In the genomic region with DNA sequence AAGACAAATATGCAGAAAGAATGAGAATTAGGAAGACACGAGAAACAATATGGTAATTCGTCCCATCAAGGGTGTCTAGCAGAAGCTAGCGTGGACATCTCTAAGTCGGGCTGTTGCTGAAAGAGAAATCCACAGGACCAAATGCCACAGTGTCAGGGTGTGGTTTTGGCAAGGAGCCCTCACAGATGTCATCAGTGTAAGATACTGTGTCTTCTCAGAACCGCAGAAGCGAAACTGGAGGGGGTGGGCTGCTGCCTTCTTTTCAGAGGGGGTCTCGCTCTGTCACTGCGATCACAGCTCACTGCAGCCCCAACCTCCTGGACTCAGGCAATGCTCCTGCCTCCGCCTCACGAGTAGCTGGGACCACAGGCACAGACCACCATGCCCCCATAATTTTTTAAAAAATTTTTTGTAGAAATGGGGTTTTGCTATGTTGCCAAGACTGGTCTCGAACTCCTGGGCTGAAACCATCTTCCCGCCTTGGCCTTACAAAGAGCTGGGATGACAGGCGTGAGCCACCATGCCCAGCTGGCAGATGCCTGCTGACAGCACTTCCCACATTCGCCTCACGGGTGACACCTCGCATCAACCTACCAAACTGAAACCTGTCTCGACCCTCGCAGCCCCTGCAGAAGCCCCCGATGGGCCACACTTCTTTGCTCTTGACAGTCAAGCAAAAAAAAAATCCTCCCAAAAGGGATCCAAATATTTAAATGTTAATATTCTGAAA, we compare ENCODE assay signal across 9 cellular contexts. TPM values are rescaled to one million over a fixed set of nuclear protein-coding genes. Genes with fewer than 3 reads are reported as not detected.
DNase-seq lines count a peak whose midpoint lies in the region; ATAC-seq lines count a peak whose summit lies in the region.
"Had no signal": no experiment of that assay in that cellular context is flagged by ENCODE, and none has a peak within 500 bp of the region (broad histone marks: within the 10 kb centered on the region; RNA-seq: fewer than 3 reads in every experiment).

No MANE protein-coding gene starts in this region.

- peak overlapping the region in 2 of 7 experiments; percentile 8 to 14 for H3K4me3 ChIP-seq in skin epidermis

- H3K9me3 Mint-ChIP-seq in activated CD8-positive, alpha-beta T cell treated with anti-CD3 and anti-CD28 coated beads, Interleukin-2, amount 10 ng/mL, durations not matched to agents 7 days and 5 days (ENCODE audit: insufficient read depth): no peaks in the 10 kb centered on the region
- no peaks in the 10 kb centered on the region for H3K9me3 Mint-ChIP-seq in activated T-helper 1 cell treated with anti-CD3 and anti-CD28 coated beads, Interleukin-12 subunit alpha, Interleukin-12 subunit beta, Interleukin-2, Interleukin-4 antibody, amounts not matched to agents 30 ng/mL and 10 ng/mL and 1 ng/mL, durations not matched to agents 14 hours and 24 hours and 36 hours

- H3K27ac Mint-ChIP-seq in activated CD8-positive, alpha-beta T cell treated with anti-CD3 and anti-CD28 coated beads, Interleukin-2, amount 10 ng/mL, durations not matched to agents 7 days and 5 days: peak overlapping the region; percentile 71
- H3K27ac Mint-ChIP-seq in activated T-helper 1 cell treated with anti-CD3 and anti-CD28 coated beads, Interleukin-12 subunit alpha, Interleukin-12 subunit beta, Interleukin-2, Interleukin-4 antibody, amounts not matched to agents 30 ng/mL and 10 ng/mL and 1 ng/mL, durations not matched to agents 14 hours and 24 hours and 36 hours: no peak overlapping the region

- peak overlapping the region in 18 of 21 experiments; percentile 2 to 84 (median 67) for H3K27ac ChIP-seq in skin epidermis
- H3K27ac ChIP-seq: foreskin keratinocyte had no signal

- CTCF ChIA-PET in activated CD8-positive, alpha-beta T cell treated with anti-CD3 and anti-CD28 coated beads, Interleukin-2, amount 10 ng/mL, durations not matched to agents 7 days and 5 days (lab: Charles Lee): interaction anchor here (0.6 to 2.2 kb wide), 14 partner anchors 9 to 563 kb away, joined by 3 to 14 read pairs (median 4); a partner anchor contains a TSS

- no peak for ATAC-seq in activated CD8-positive, alpha-beta T cell treated with anti-CD3 and anti-CD28 coated beads, Interleukin-2, amount 10 ng/mL, durations not matched to agents 7 days and 5 days
- ATAC-seq in left cardiac atrium: peak; percentile 4 to 19
- no peak for ATAC-seq in GM18868 (IDR thresholded peaks at IDR 0.05; ENCODE audit: unreplicated experiment)

- intact Hi-C loops in left cardiac atrium (cut with DNase I): loop anchor here (2.0 to 5.0 kb wide), 2 partner anchors 188 to 191 kb away; a partner anchor contains a TSS
- intact Hi-C loops in activated T-helper 1 cell treated with anti-CD3 and anti-CD28 coated beads, Interleukin-12 subunit alpha, Interleukin-12 subunit beta, Interleukin-2, Interleukin-4 antibody, amounts not matched to agents 30 ng/mL and 10 ng/mL and 1 ng/mL, durations not matched to agents 14 hours and 24 hours and 36 hours (cut with micrococcal nuclease): loop anchor here (1.0 to 2.0 kb wide), 2 partner anchors 26 to 189 kb away; a partner anchor contains a TSS

- DNase-seq in GM04504 (ENCODE audit: low read depth): peak; percentile 38
- DNase-seq in activated CD8-positive, alpha-beta T cell treated with anti-CD3 and anti-CD28 coated beads, Interleukin-2, amount 10 ng/mL, durations not matched to agents 7 days and 5 days: no peak
- no peak for DNase-seq in left cardiac atrium
- no peak for DNase-seq in hippocampal formation (lab: John Stamatoyannopoulos, UW)
- DNase-seq in activated T-helper 1 cell treated with anti-CD3 and anti-CD28 coated beads, Interleukin-12 subunit alpha, Interleukin-12 subunit beta, Interleukin-2, Interleukin-4 antibody, amounts not matched to agents 30 ng/mL and 10 ng/mL and 1 ng/mL, durations not matched to agents 14 hours and 24 hours and 36 hours (ENCODE audit: low spot score): no peak
- no peak for DNase-seq in NCI-H146 (lab: John Stamatoyannopoulos, UW)

- H3K27me3 Mint-ChIP-seq in activated CD8-positive, alpha-beta T cell treated with anti-CD3 and anti-CD28 coated beads, Interleukin-2, amount 10 ng/mL, durations not matched to agents 7 days and 5 days (ENCODE audit: low read depth): no peaks in the 10 kb centered on the region
- H3K27me3 Mint-ChIP-seq in activated T-helper 1 cell treated with anti-CD3 and anti-CD28 coated beads, Interleukin-12 subunit alpha, Interleukin-12 subunit beta, Interleukin-2, Interleukin-4 antibody, amounts not matched to agents 30 ng/mL and 10 ng/mL and 1 ng/mL, durations not matched to agents 14 hours and 24 hours and 36 hours (ENCODE audit: insufficient read depth): no peaks in the 10 kb centered on the region

- H3K4me1 Mint-ChIP-seq in activated CD8-positive, alpha-beta T cell treated with anti-CD3 and anti-CD28 coated beads, Interleukin-2, amount 10 ng/mL, durations not matched to agents 7 days and 5 days (ENCODE audit: low read depth): peaks cover 16% of the 10 kb centered on the region
- peaks cover 9% of the 10 kb centered on the region for H3K4me1 Mint-ChIP-seq in activated T-helper 1 cell treated with anti-CD3 and anti-CD28 coated beads, Interleukin-12 subunit alpha, Interleukin-12 subunit beta, Interleukin-2, Interleukin-4 antibody, amounts not matched to agents 30 ng/mL and 10 ng/mL and 1 ng/mL, durations not matched to agents 14 hours and 24 hours and 36 hours (ENCODE audit: low read depth)

- POLR2A ChIA-PET in activated CD8-positive, alpha-beta T cell treated with anti-CD3 and anti-CD28 coated beads, Interleukin-2, amount 10 ng/mL, durations not matched to agents 7 days and 5 days (lab: Charles Lee): interaction anchor here (0.7 to 1.0 kb wide), 3 partner anchors 8 to 188 kb away, joined by 3 to 4 read pairs (median 3); a partner anchor contains a TSS

- H3K36me3 Mint-ChIP-seq in activated CD8-positive, alpha-beta T cell treated with anti-CD3 and anti-CD28 coated beads, Interleukin-2, amount 10 ng/mL, durations not matched to agents 7 days and 5 days (ENCODE audit: low read depth): peaks cover 23% of the 10 kb centered on the region
- H3K36me3 Mint-ChIP-seq in activated T-helper 1 cell treated with anti-CD3 and anti-CD28 coated beads, Interleukin-12 subunit alpha, Interleukin-12 subunit beta, Interleukin-2, Interleukin-4 antibody, amounts not matched to agents 30 ng/mL and 10 ng/mL and 1 ng/mL, durations not matched to agents 14 hours and 24 hours and 36 hours (ENCODE audit: low read depth): peaks cover 21% of the 10 kb centered on the region

- no peak overlapping the region for H3K4me3 Mint-ChIP-seq in activated CD8-positive, alpha-beta T cell treated with anti-CD3 and anti-CD28 coated beads, Interleukin-2, amount 10 ng/mL, durations not matched to agents 7 days and 5 days
- no peak overlapping the region for H3K4me3 Mint-ChIP-seq in activated T-helper 1 cell treated with anti-CD3 and anti-CD28 coated beads, Interleukin-12 subunit alpha, Interleukin-12 subunit beta, Interleukin-2, Interleukin-4 antibody, amounts not matched to agents 30 ng/mL and 10 ng/mL and 1 ng/mL, durations not matched to agents 14 hours and 24 hours and 36 hours

RNA-seq across cellular contexts. Expression of a gene that starts 26.2 kb away (rescaled TPM):
- total RNA-seq in activated CD8-positive, alpha-beta T cell treated with anti-CD3 and anti-CD28 coated beads, Interleukin-2, amount 10 ng/mL, durations not matched to agents 7 days and 5 days: 100 to 1,000 TPM; 126 to 129 TPM
- total RNA-seq in left cardiac atrium: 100 to 1,000 TPM in 1 of 2 donors, 10 to 100 TPM in 1; 85.7 to 120 TPM
- total RNA-seq in activated T-helper 1 cell treated with anti-CD3 and anti-CD28 coated beads, Interleukin-12 subunit alpha, Interleukin-12 subunit beta, Interleukin-2, Interleukin-4 antibody, amounts not matched to agents 30 ng/mL and 10 ng/mL and 1 ng/mL, durations not matched to agents 14 hours and 24 hours and 36 hours: 351 and 353 TPM in 2 replicates

RNA-seq across cellular contexts. Expression of a gene that starts 36.7 kb away (rescaled TPM):
- 10 to 100 TPM; 45.7 to 48.3 TPM for total RNA-seq in activated CD8-positive, alpha-beta T cell treated with anti-CD3 and anti-CD28 coated beads, Interleukin-2, amount 10 ng/mL, durations not matched to agents 7 days and 5 days
- total RNA-seq in left cardiac atrium: 1 to 10 TPM; 3.0 to 5.8 TPM
- 10.0 and 12.5 TPM in 2 replicates for total RNA-seq in activated T-helper 1 cell treated with anti-CD3 and anti-CD28 coated beads, Interleukin-12 subunit alpha, Interleukin-12 subunit beta, Interleukin-2, Interleukin-4 antibody, amounts not matched to agents 30 ng/mL and 10 ng/mL and 1 ng/mL, durations not matched to agents 14 hours and 24 hours and 36 hours

Comparison
In these comparisons a context has a peak if more than half of its experiments do, and no peak if none do; other contexts are left out.
1. ATAC-seq: peak in left cardiac atrium (2 of 2); none in activated CD8-positive, alpha-beta T cell treated with anti-CD3 and anti-CD28 coated beads, Interleukin-2, amount 10 ng/mL, durations not matched to agents 7 days and 5 days (single experiment) and GM18868 (single experiment).